Comparison of ENCODE assay signal across 1 cellular context in the genomic region with DNA sequence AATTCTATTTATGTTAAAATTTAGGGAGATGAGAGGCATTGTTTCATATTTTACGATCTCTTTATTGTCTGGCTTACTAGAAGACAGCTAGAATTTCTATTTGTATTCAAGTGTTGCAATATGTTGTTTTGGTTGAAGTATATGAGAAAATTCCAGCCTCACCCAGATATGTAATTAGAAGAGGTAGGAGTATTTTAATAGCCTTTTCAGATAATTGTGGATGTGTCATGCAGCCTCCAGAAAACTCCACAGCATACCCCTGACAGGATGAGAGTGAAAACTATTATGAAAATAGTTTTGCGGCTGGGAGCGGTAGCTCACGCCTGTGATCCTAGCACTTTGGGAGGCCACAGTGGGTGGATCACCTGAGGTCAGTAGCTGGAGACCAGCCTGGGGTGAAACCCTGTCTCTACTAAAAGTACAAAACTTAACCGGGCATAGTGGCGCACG.
A peak's percentile ranks its signal among the peaks of the same experiment; 100 is the strongest.
TF ChIP-seq lines count a peak whose summit lies in the region.

No MANE protein-coding gene starts in this region.

TF ChIP-seq in HepG2, 621 proteins besides CTCF, POLR2A, EP300 and RAD21:
- TF ChIP-seq SALL1 (CRISPR knock-in tag; IDR thresholded peaks at IDR 0.05): peak; percentile 14; the same call in 1 of the 2 replicates
- TF ChIP-seq TFE3 (CRISPR knock-in tag; IDR thresholded peaks at IDR 0.05): no peak
